In the genomic region with DNA sequence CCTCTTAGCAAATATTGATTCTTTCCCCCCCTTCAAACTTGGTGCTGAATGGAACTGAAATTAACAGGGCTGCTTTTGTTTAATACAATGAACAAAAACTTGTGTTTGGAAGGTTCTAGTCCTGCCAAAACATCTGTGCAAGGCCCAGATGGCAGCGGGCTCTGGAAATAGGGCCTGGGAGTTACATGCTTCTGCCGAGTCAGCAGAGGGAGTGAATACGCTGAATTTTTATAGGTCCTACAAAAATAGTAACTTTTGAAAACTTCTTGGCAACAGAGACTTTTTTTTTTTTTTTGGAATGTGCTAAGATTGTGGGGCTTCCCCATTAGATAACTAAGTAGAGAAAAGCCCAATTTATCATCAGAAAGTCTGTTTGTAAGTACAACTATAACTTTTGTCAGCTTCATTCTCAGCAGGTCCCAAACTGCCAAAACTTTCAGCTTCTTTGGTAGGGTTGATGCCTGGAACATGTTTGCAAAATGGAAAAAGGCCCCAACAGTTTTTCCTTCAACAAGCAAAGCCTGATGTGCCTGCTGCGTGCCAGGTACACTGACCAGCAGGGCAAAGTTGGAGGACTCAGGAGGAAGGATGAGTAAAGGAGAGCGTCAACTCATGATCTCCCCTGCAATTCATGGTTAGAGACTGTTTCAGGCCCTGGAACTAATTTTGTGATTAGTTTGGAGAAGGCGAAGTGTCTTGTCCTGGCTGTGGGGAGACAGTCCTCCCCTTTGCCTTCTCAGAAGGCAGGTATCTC, we compare ENCODE assay signal across 14 cellular contexts. TPM values are rescaled to one million over a fixed set of nuclear protein-coding genes. Genes with fewer than 3 reads are reported as not detected.
DNase-seq lines count a peak whose midpoint lies in the region; ATAC-seq and TF ChIP-seq lines count a peak whose summit lies in the region.
"Had no signal": no experiment of that assay in that cellular context is flagged by ENCODE, and none has a peak within 500 bp of the region (broad histone marks: within the 10 kb centered on the region; RNA-seq: fewer than 3 reads in every experiment).

No MANE protein-coding gene starts in this region.

- ATAC-seq in HG03354 (IDR thresholded peaks at IDR 0.05; ENCODE audit: poor library complexity, severe bottlenecking, unreplicated experiment) (no peak), T-cell (replicated peaks in 1 of 4) (no peak)
- ATAC-seq: PC-3 had no signal

- no peak overlapping the region for H3K4me3 Mint-ChIP-seq in T-cell

- peaks cover 3 to 7% (median 3%) of the 10 kb centered on the region in 3 donors for H3K9me3 Mint-ChIP-seq in T-cell

- CTCF ChIA-PET in T-cell (lab: Charles Lee): no interaction called here

- intact Hi-C loops in dorsolateral prefrontal cortex (cut with DNase I): loop anchor here (1.0 to 10.0 kb wide), 3 partner anchors 45 to 481 kb away; partner anchors contain the start of gene HDAC4 (in 1 of the 2)

- TF ChIP-seq CTCF in dorsolateral prefrontal cortex (IDR thresholded peaks at IDR 0.05 in 54 of 56, conservative IDR thresholded peaks at IDR 0.05 in 2 of 56; ENCODE audit: low read depth in 1 of 56, partially characterized antibody in 56 of 56): peak in 25 of 56 donors; percentile 4 to 45 (median 26)

- H3K27ac Mint-ChIP-seq in T-cell: no peak overlapping the region

- H3K27ac ChIP-seq in dorsolateral prefrontal cortex (peak overlapping the region; percentile 67 to 100 (median 98)), layer of hippocampus (ENCODE audit: low read depth, low read length) (peak overlapping the region; percentile 99), skin epidermis (peak overlapping the region in 18 of 21 experiments; percentile 1 to 89 (median 64))
- H3K27ac ChIP-seq: psoas muscle had no signal

- POLR2A ChIA-PET in T-cell (lab: Charles Lee): no interaction called here

- H3K4me3 ChIP-seq in dorsolateral prefrontal cortex: peak overlapping the region in 3 of 59 donors; percentile 0 to 42 (median 36)
- no peak overlapping the region for H3K4me3 ChIP-seq in skin epidermis
- H3K4me3 ChIP-seq: psoas muscle had no signal

- peaks cover 13 to 17% (median 14%) of the 10 kb centered on the region in 3 donors for H3K4me1 Mint-ChIP-seq in T-cell

- peak; percentile 86 for DNase-seq in NCI-H69 (lab: John Stamatoyannopoulos, UW)
- peak in 7 of 10 donors; percentile 73 to 83 (median 77) for DNase-seq in dorsolateral prefrontal cortex
- no peak for DNase-seq in T-helper 1 cell
- no peak for DNase-seq in stimulated activated CD4-positive, alpha-beta T cell treated with anti-CD3 and anti-CD28 coated beads, Interleukin-12 subunit alpha, Interleukin-12 subunit beta, amount 100 ng/mL, for 4 hours
- no peak for DNase-seq in T-cell
- DNase-seq: activated naive CD4-positive, alpha-beta T cell; PC-3; stimulated activated CD4-positive, alpha-beta T cell treated with anti-CD3 and anti-CD28 coated beads, Interleukin-4, amount 100 ng/mL, for 4 hours; stimulated activated naive CD4-positive, alpha-beta T cell treated with Interleukin-2 at 50 U/mL for 16 hours; T1000 had no signal

- H3K27me3 Mint-ChIP-seq in T-cell: peaks cover 17 to 36% of the 10 kb centered on the region in 2 donors

- H3K27me3 ChIP-seq in dorsolateral prefrontal cortex (no peaks in the 10 kb centered on the region), layer of hippocampus (ENCODE audit: control insufficient read depth, insufficient read depth, low read length) (no peaks in the 10 kb centered on the region)

- no peaks in the 10 kb centered on the region for H3K36me3 Mint-ChIP-seq in T-cell

RNA-seq across cellular contexts. Expression of gene HDAC4, which starts 45.1 kb away (rescaled TPM):
- 100 to 1,000 TPM in 51 of 120 experiments, 10 to 100 TPM in 69; 57.4 to 167 (median 97.8) TPM for total RNA-seq in dorsolateral prefrontal cortex
- 10 to 100 TPM; 44.8 to 80.2 (median 60.9) TPM for total RNA-seq in T-cell

Comparison
In these comparisons a context has a peak if more than half of its experiments do, and no peak if none do; other contexts are left out.
1. DNase-seq: peak in NCI-H69 (single experiment) and dorsolateral prefrontal cortex (7 of 10); none in T-helper 1 cell (0 of 5), stimulated activated CD4-positive, alpha-beta T cell treated with anti-CD3 and anti-CD28 coated beads, Interleukin-12 subunit alpha, Interleukin-12 subunit beta, amount 100 ng/mL, for 4 hours (single experiment) and T-cell (0 of 34).
2. Peak in every context shown above with its lines, with median percentiles within 50 percentile points of each other: H3K27ac ChIP-seq.